Comparison of ENCODE assay signal across 13 cellular contexts in the genomic region with DNA sequence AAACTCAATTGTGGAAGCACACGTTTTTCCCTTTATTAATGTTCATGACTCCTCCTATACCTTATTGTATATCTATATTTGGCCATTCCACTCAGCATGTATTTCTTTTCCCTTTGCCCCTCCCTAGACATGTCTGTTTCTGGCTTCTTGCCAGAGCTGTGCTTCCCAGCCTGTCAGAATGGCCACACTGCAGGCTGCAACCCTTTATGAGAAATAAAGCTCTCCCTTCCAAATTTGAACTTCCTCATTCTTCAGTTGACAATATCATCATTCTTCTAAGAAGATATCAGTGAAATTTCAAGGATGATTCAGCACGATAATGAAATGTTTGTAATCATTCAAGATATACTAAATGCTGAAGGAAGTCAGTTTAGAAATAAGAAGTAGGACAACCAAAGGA.
DNase-seq lines count a peak whose midpoint lies in the region; ATAC-seq, FAIRE-seq and TF ChIP-seq lines count a peak whose summit lies in the region.
"Had no signal": no experiment of that assay in that cellular context is flagged by ENCODE, and none has a peak within 500 bp of the region (broad histone marks: within the 10 kb centered on the region; RNA-seq: fewer than 3 reads in every experiment).

No MANE protein-coding gene starts in this region.

- H3K4me3 ChIP-seq in bronchial epithelial cell (ENCODE audit: low read depth, low read length), result no peak overlapping the region
- H3K4me3 ChIP-seq: BLaER1, right lobe of liver, upper lobe of left lung had no signal

- TF ChIP-seq CTCF in bronchial epithelial cell (IDR thresholded peaks at IDR 0.05; ENCODE audit: insufficient read depth, low read length, severe bottlenecking), result no peak

- H3K27me3 ChIP-seq in bronchial epithelial cell (ENCODE audit: control insufficient read depth, insufficient read depth, low read length), result no peaks in the 10 kb centered on the region
- H3K27me3 ChIP-seq: BLaER1, right lobe of liver, upper lobe of left lung had no signal

- no peak for FAIRE-seq in bronchial epithelial cell (lab: Jason Lieb, UNC)
- FAIRE-seq: islet of Langerhans had no signal

- DNase-seq in COLO668 (lab: John Stamatoyannopoulos, UW; ENCODE audit: unreplicated experiment) (peak; percentile 67), Kasumi-1 (lab: John Stamatoyannopoulos, UW) (peak; percentile 12 to 31), NCI-H748 (lab: John Stamatoyannopoulos, UW; ENCODE audit: unreplicated experiment) (peak; percentile 95), bronchial epithelial cell (ENCODE audit: low read depth) (peak; percentile 45), dedifferentiated amniotic fluid mesenchymal stem cell (ENCODE audit: extremely low spot score) (no peak)
- no peak for DNase-seq in NK-92 treated with Interleukin-12 subunit alpha and Interleukin-12 subunit beta, amount 100 ng/mL, for 24 hours (lab: John Stamatoyannopoulos, UW)
- DNase-seq: activated T-cell treated with anti-CD3 and anti-CD28 coated beads, Interleukin-2, amount 50 U/mL, for 1 hour; right lobe of liver; upper lobe of left lung had no signal

- no peaks in the 10 kb centered on the region for H3K36me3 ChIP-seq in bronchial epithelial cell (ENCODE audit: control insufficient read depth, insufficient read depth, low read length)
- H3K36me3 ChIP-seq: BLaER1, right lobe of liver, upper lobe of left lung had no signal

- ATAC-seq in GM21619 (IDR thresholded peaks at IDR 0.05; ENCODE audit: unreplicated experiment), result no peak
- no peak for ATAC-seq in HG02981 (IDR thresholded peaks at IDR 0.05; ENCODE audit: unreplicated experiment)
- ATAC-seq: right lobe of liver had no signal

Comparison
In these comparisons a context has a peak if more than half of its experiments do, and no peak if none do; other contexts are left out.
1. DNase-seq: peak in COLO668 (single experiment), Kasumi-1 (2 of 2), NCI-H748 (single experiment) and bronchial epithelial cell (single experiment); none in dedifferentiated amniotic fluid mesenchymal stem cell (single experiment) and NK-92 treated with Interleukin-12 subunit alpha and Interleukin-12 subunit beta, amount 100 ng/mL, for 24 hours (single experiment).